In the genomic region with DNA sequence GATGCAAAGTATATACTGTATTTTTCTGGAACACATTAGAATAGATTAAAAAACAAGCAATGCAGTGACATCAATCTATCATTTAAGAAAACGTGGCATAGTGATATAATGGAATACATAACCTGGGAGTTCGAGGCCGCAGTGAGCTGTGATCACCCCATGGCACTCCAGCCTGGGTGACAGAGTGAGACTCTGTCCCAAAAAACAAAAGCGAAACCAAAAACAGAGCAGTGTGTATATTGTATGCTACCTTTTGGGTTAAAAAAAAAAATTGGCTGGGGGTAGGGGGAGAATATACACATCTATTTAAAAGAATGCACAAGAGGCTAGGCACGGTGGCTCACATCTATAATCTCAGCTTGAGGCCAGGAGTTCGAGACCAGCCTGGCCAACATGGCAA, we compare ENCODE assay signal across 11 cellular contexts. TPM values are rescaled to one million over a fixed set of nuclear protein-coding genes. Genes with fewer than 3 reads are reported as not detected.
DNase-seq lines count a peak whose midpoint lies in the region; ATAC-seq and TF ChIP-seq lines count a peak whose summit lies in the region.
"Had no signal": no experiment of that assay in that cellular context is flagged by ENCODE, and none has a peak within 500 bp of the region (broad histone marks: within the 10 kb centered on the region; RNA-seq: fewer than 3 reads in every experiment).

No MANE protein-coding gene starts in this region.

- TF ChIP-seq CTCF in SU-DHL-6 (IDR thresholded peaks at IDR 0.05; ENCODE audit: insufficient read depth, low read length, poor library complexity, severe bottlenecking) (no peak), stomach (IDR thresholded peaks at IDR 0.05) (no peak)

- H3K27ac ChIP-seq in SU-DHL-6 (ENCODE audit: low read depth, low read length) (peak overlapping the region; percentile 56; the same call in 1 of the 2 replicates), esophagus (ENCODE audit: low read depth in 2 of 2, low read length in 1 of 2) (peak overlapping the region; percentile 88 to 99), stomach (peak overlapping the region; percentile 67 to 86 (median 81))
- H3K27ac ChIP-seq: SK-N-MC had no signal

- peaks cover 70% of the 10 kb centered on the region for H3K79me2 ChIP-seq in SU-DHL-6 (ENCODE audit: insufficient read depth, low read length)

- H4K20me1 ChIP-seq in SU-DHL-6 (ENCODE audit: low read depth, low read length) = no peaks in the 10 kb centered on the region

- peak overlapping the region; percentile 84 for H3K27ac Mint-ChIP-seq in activated CD4-positive, alpha-beta T cell treated with anti-CD3 and anti-CD28 coated beads, Interleukin-2, amount 10 ng/mL, durations not matched to agents 7 days and 5 days

- no peak overlapping the region for H2AFZ ChIP-seq in SU-DHL-6 (ENCODE audit: low read depth, low read length, severe bottlenecking)

- H3K9me3 ChIP-seq in SU-DHL-6 (ENCODE audit: insufficient read depth, low read length) (no peaks in the 10 kb centered on the region), esophagus (ENCODE audit: control insufficient read depth in 2 of 2, insufficient read depth in 1 of 2, low read depth in 1 of 2, low read length in 1 of 2) (no peaks in the 10 kb centered on the region), stomach (no peaks in the 10 kb centered on the region)

- no peaks in the 10 kb centered on the region for H3K9me3 Mint-ChIP-seq in activated CD4-positive, alpha-beta T cell treated with anti-CD3 and anti-CD28 coated beads, Interleukin-2, amount 10 ng/mL, durations not matched to agents 7 days and 5 days

- POLR2A ChIA-PET in activated CD4-positive, alpha-beta T cell treated with anti-CD3 and anti-CD28 coated beads, Interleukin-2, amount 10 ng/mL, durations not matched to agents 7 days and 5 days (lab: Charles Lee) = no interaction called here

- no peak for TF ChIP-seq POLR2A in stomach (IDR thresholded peaks at IDR 0.05)

- H3K4me1 Mint-ChIP-seq in activated CD4-positive, alpha-beta T cell treated with anti-CD3 and anti-CD28 coated beads, Interleukin-2, amount 10 ng/mL, durations not matched to agents 7 days and 5 days = peaks cover 97% of the 10 kb centered on the region

- peak overlapping the region; percentile 32 for H3K4me2 ChIP-seq in SU-DHL-6 (ENCODE audit: low read depth, low read length, poor library complexity, severe bottlenecking)

- intact Hi-C loops in stomach (cut with DNase I; ENCODE audit: low total_unique reads) = no loop called here

- H3K4me3 ChIP-seq in SU-DHL-6 (ENCODE audit: insufficient read depth, low read length, poor library complexity, severe bottlenecking) (no peak overlapping the region), esophagus (ENCODE audit: low read depth in 1 of 2, low read length in 2 of 2) (peak overlapping the region in 1 of 2 donors; percentile 4), stomach (no peak overlapping the region)
- H3K4me3 ChIP-seq: SK-N-MC had no signal

- 0 out of 2 replicates have a peak, but pooled peaks cover 6% of the 10 kb centered on the region for H3F3A ChIP-seq in SU-DHL-6 (ENCODE audit: insufficient read depth)

- H3K36me3 Mint-ChIP-seq in activated CD4-positive, alpha-beta T cell treated with anti-CD3 and anti-CD28 coated beads, Interleukin-2, amount 10 ng/mL, durations not matched to agents 7 days and 5 days (ENCODE audit: low read depth) = peaks cover 69% of the 10 kb centered on the region

- H3K27me3 ChIP-seq in SU-DHL-6 (ENCODE audit: low read length) = no peaks in the 10 kb centered on the region
- no peaks in the 10 kb centered on the region for H3K27me3 ChIP-seq in esophagus (ENCODE audit: control insufficient read depth in 1 of 2, insufficient read depth in 2 of 2, low read length in 2 of 2)
- no peaks in the 10 kb centered on the region for H3K27me3 ChIP-seq in stomach

- TF ChIP-seq EP300 in stomach (IDR thresholded peaks at IDR 0.05) = no peak

- H3K4me1 ChIP-seq in esophagus (ENCODE audit: control insufficient read depth in 2 of 2, insufficient read depth in 2 of 2, low read length in 1 of 2) (peaks cover 21 to 59% of the 10 kb centered on the region in 2 donors), stomach (peaks cover 78 to 100% (median 93%) of the 10 kb centered on the region in 4 donors)

- DNase-seq in activated CD4-positive, alpha-beta T cell treated with anti-CD3 and anti-CD28 coated beads, Interleukin-2, amount 10 ng/mL, durations not matched to agents 7 days and 5 days = no peak
- no peak for DNase-seq in activated CD4-positive, alpha-beta T cell treated with anti-CD3 and anti-CD28 coated beads for 48 hours
- no peak for DNase-seq in stomach
- DNase-seq in UCSD-AML1 (lab: John Stamatoyannopoulos, UW; ENCODE audit: unreplicated experiment) = no peak
- no peak for DNase-seq in cerebellum (ENCODE audit: low spot score)
- DNase-seq: NCI-H187 treated with DMSO at 0.1 percent for 48 hours, retina had no signal

- H3K4me3 Mint-ChIP-seq in activated CD4-positive, alpha-beta T cell treated with anti-CD3 and anti-CD28 coated beads, Interleukin-2, amount 10 ng/mL, durations not matched to agents 7 days and 5 days = peak overlapping the region; percentile 65

- CTCF ChIA-PET in activated CD4-positive, alpha-beta T cell treated with anti-CD3 and anti-CD28 coated beads, Interleukin-2, amount 10 ng/mL, durations not matched to agents 7 days and 5 days (lab: Charles Lee) = interaction anchor here (3.0 kb wide), 1 partner anchor 13 kb away, joined by 9 read pairs; no protein-coding TSS in a partner anchor

- H3K9me2 ChIP-seq in SU-DHL-6 (replicated peaks; ENCODE audit: insufficient read depth, low read length) = no peaks in the 10 kb centered on the region

- no peaks in the 10 kb centered on the region for H3K27me3 Mint-ChIP-seq in activated CD4-positive, alpha-beta T cell treated with anti-CD3 and anti-CD28 coated beads, Interleukin-2, amount 10 ng/mL, durations not matched to agents 7 days and 5 days

- ATAC-seq in esophagus mucosa = no peak

- WGBS in esophagus, 2 donors = 55 to 75% methylated on average over 6 of the region's 6 CpGs
- WGBS in stomach, 5 donors = 42 to 79% (median 52%) methylated on average over 6 of the region's 6 CpGs

- peak overlapping the region; percentile 19; the same call in 1 of the 2 replicates for H3K9ac ChIP-seq in SU-DHL-6 (ENCODE audit: low read length)

- H3K36me3 ChIP-seq in SU-DHL-6 (ENCODE audit: low read length) (0 out of 2 replicates have a peak, but pooled peaks cover 3% of the 10 kb centered on the region), esophagus (ENCODE audit: control insufficient read depth in 2 of 2, insufficient read depth in 2 of 2, low read length in 1 of 2) (peaks cover 0 to 16% of the 10 kb centered on the region in 2 donors), stomach (peaks cover 0 to 12% (median 5%) of the 10 kb centered on the region in 4 donors)

RNA-seq across cellular contexts. Expression of a gene that starts 13.5 kb away (rescaled TPM):
- 100 to 1,000 TPM in 1 of 2 experiments, 10 to 100 TPM in 1; 98.0 to 109 TPM for total RNA-seq in activated CD4-positive, alpha-beta T cell treated with anti-CD3 and anti-CD28 coated beads, Interleukin-2, amount 10 ng/mL, durations not matched to agents 7 days and 5 days
- polyA plus RNA-seq in esophagus (100 to 1,000 TPM in 1 of 2 donors, 10 to 100 TPM in 1; 70.3 to 115 TPM), stomach (10 to 100 TPM in 1 of 3 donors, 1 to 10 TPM in 2; 4.3 to 39.8 (median 8.4) TPM)
- total RNA-seq in stomach (10 to 100 TPM in 3 of 5 donors, 1 to 10 TPM in 2; 1.2 to 32.5 (median 28.1) TPM), esophagus mucosa (243 TPM), cerebellum (50.2 TPM)
